ENCODE assay signal across 13 cellular contexts in genomic region chr12:79883216-79883615, GRCh38. TPM values are rescaled to one million over a fixed set of nuclear protein-coding genes. Genes with fewer than 3 reads are reported as not detected.
DNase-seq lines count a peak whose midpoint lies in the region; ATAC-seq and TF ChIP-seq lines count a peak whose summit lies in the region.
"Had no signal": no experiment of that assay in that cellular context is flagged by ENCODE, and none has a peak within 500 bp of the region (broad histone marks: within the 10 kb centered on the region; RNA-seq: fewer than 3 reads in every experiment).

No MANE protein-coding gene starts in this region.

- peaks cover 37% of the 10 kb centered on the region for H3K4me1 ChIP-seq in CD4-positive, CD25-positive, alpha-beta regulatory T cell (ENCODE audit: control insufficient read depth, insufficient read depth, low read length, poor library complexity, severe bottlenecking)

- peaks cover 12% of the 10 kb centered on the region for H3K36me3 Mint-ChIP-seq in CD4-positive, CD25-positive, alpha-beta regulatory T cell
- H3K36me3 Mint-ChIP-seq in mesothelial cell of epicardium = peaks cover 4% of the 10 kb centered on the region

- no peak for DNase-seq in CD4-positive, CD25-positive, alpha-beta regulatory T cell
- DNase-seq in LHCN-M2 (ENCODE audit: low read depth) = peak; percentile 44
- peak; percentile 65 for DNase-seq in astrocyte of the spinal cord (ENCODE audit: low read depth, low spot score)
- DNase-seq in mesothelial cell of epicardium (ENCODE audit: low spot score in 2 of 2, unreplicated experiment in 2 of 2) = no peak
- DNase-seq in left ventricle myocardium superior = no peak
- DNase-seq: aorta, H7, midbrain, NCI-H446, psoas muscle had no signal

- no peaks in the 10 kb centered on the region for H3K9me3 ChIP-seq in CD4-positive, CD25-positive, alpha-beta regulatory T cell (ENCODE audit: control insufficient read depth in 2 of 2, low read length in 2 of 2)
- H3K9me3 ChIP-seq: psoas muscle had no signal

- peak overlapping the region in 1 of 3 donors; percentile 2 for H3K27ac Mint-ChIP-seq in CD4-positive, CD25-positive, alpha-beta regulatory T cell
- peak overlapping the region; percentile 22 for H3K27ac Mint-ChIP-seq in mesothelial cell of epicardium

- H3K4me3 ChIP-seq in CD4-positive, CD25-positive, alpha-beta regulatory T cell (ENCODE audit: low read depth, low read length) = no peak overlapping the region
- H3K4me3 ChIP-seq in astrocyte of the spinal cord (ENCODE audit: low read depth, low read length) = no peak overlapping the region
- H3K4me3 ChIP-seq: psoas muscle had no signal

- no peaks in the 10 kb centered on the region for H3K27me3 Mint-ChIP-seq in CD4-positive, CD25-positive, alpha-beta regulatory T cell
- no peaks in the 10 kb centered on the region for H3K27me3 Mint-ChIP-seq in mesothelial cell of epicardium (ENCODE audit: low read depth)

- no peak overlapping the region for H3K27ac ChIP-seq in CD4-positive, CD25-positive, alpha-beta regulatory T cell (ENCODE audit: insufficient read depth, low read length, poor library complexity, severe bottlenecking)
- H3K27ac ChIP-seq: psoas muscle had no signal

- intact Hi-C loops in left ventricle myocardium superior (cut with micrococcal nuclease) = no loop called here

- in situ Hi-C loops in astrocyte of the spinal cord (cut with HindIII; ENCODE audit: low sequenced_read_pairs) = no loop called here

- no peaks in the 10 kb centered on the region for H3K27me3 ChIP-seq in CD4-positive, CD25-positive, alpha-beta regulatory T cell (ENCODE audit: control insufficient read depth, insufficient read depth, low read length)

- H3K4me3 Mint-ChIP-seq in CD4-positive, CD25-positive, alpha-beta regulatory T cell = peak overlapping the region in 3 of 4 donors; percentile 1 to 17 (median 11)
- H3K4me3 Mint-ChIP-seq in mesothelial cell of epicardium = no peak overlapping the region

- no peaks in the 10 kb centered on the region for H3K36me3 ChIP-seq in CD4-positive, CD25-positive, alpha-beta regulatory T cell (ENCODE audit: control insufficient read depth, insufficient read depth, low read length)

- no peak for ATAC-seq in CD4-positive, CD25-positive, alpha-beta regulatory T cell (ENCODE audit: low read depth in 2 of 2)
- ATAC-seq in HG03097 (IDR thresholded peaks at IDR 0.05; ENCODE audit: low FRiP score, unreplicated experiment) (no peak), left ventricle myocardium superior (no peak), HG02798 (IDR thresholded peaks at IDR 0.05; ENCODE audit: poor library complexity, unreplicated experiment) (no peak), HG03457 (IDR thresholded peaks at IDR 0.05; ENCODE audit: unreplicated experiment) (no peak)
- ATAC-seq: psoas muscle had no signal

- no peak for TF ChIP-seq CTCF in astrocyte of the spinal cord (IDR thresholded peaks at IDR 0.05; ENCODE audit: low read depth, low read length)
- no peak for TF ChIP-seq CTCF in mesothelial cell of epicardium (IDR thresholded peaks at IDR 0.05; ENCODE audit: unreplicated experiment)

- H3K9me3 Mint-ChIP-seq in CD4-positive, CD25-positive, alpha-beta regulatory T cell = no peaks in the 10 kb centered on the region
- peaks cover 3% of the 10 kb centered on the region for H3K9me3 Mint-ChIP-seq in mesothelial cell of epicardium

- peaks cover 58 to 87% (median 69%) of the 10 kb centered on the region in 4 donors for H3K4me1 Mint-ChIP-seq in CD4-positive, CD25-positive, alpha-beta regulatory T cell
- peaks cover 23% of the 10 kb centered on the region for H3K4me1 Mint-ChIP-seq in mesothelial cell of epicardium

RNA-seq across cellular contexts. Expression of gene PPP1R12A, which starts 51.7 kb away (rescaled TPM):
- 153 TPM for total RNA-seq in CD4-positive, CD25-positive, alpha-beta regulatory T cell
- polyA plus RNA-seq in CD4-positive, CD25-positive, alpha-beta regulatory T cell = 100 to 1,000 TPM in 3 of 4 donors, 10 to 100 TPM in 1; 91.8 to 138 (median 105) TPM
- total RNA-seq in LHCN-M2 (2014; rRNA removed) = 57.7 and 80.3 TPM in 2 replicates
- polyA plus RNA-seq in LHCN-M2 (2012) = 24.0 TPM
- 106 to 123 TPM (median 120 TPM) in 3 replicates for total RNA-seq in mesothelial cell of epicardium
- total RNA-seq in left ventricle myocardium superior = 40.7 TPM

Comparison
In these comparisons a context has a peak if more than half of its experiments do, and no peak if none do; other contexts are left out.
1. DNase-seq: peak in LHCN-M2 (single experiment) and astrocyte of the spinal cord (single experiment); none in CD4-positive, CD25-positive, alpha-beta regulatory T cell (0 of 3), mesothelial cell of epicardium (0 of 2) and left ventricle myocardium superior (single experiment).